Comparison of ENCODE assay signal across 25 cellular contexts in the genomic region with DNA sequence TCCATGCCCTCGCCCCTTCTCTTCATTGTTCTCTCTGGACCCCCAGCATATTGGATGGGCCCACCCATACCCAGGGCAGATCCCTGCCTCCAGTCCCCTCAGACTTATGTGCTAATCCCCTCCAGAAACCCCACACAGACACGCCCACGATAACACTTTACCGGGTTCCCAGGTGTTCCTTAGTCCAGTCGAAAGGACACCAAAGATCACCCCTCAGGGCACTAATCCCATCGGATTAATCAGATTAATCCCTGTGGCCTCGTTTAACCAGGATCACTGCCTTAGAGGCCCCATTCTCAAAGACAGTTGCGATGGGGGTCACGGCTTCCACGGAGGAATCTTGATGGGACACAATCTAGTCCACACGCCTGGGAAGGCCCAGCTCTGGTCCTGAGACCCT.
"Had no signal": no experiment of that assay in that cellular context is flagged by ENCODE, and none has a peak within 500 bp of the region (broad histone marks: within the 10 kb centered on the region; RNA-seq: fewer than 3 reads in every experiment).

No MANE protein-coding gene starts in this region.

- H3K27ac ChIP-seq: left ventricle myocardium inferior, ovary, right atrium auricular region, spleen, suprapubic skin, thoracic aorta, tibial artery, upper lobe of right lung had no signal

- H3K9me3 ChIP-seq: ovary had no signal

- FAIRE-seq: islet of Langerhans, small intestine, urothelium cell line had no signal

- H3K36me3 ChIP-seq: left ventricle myocardium inferior, ovary, right atrium auricular region, spleen, suprapubic skin, thoracic aorta, tibial artery, upper lobe of right lung had no signal

- H3K4me1 ChIP-seq: left ventricle myocardium inferior, right atrium auricular region, spleen, suprapubic skin, tibial artery, upper lobe of right lung had no signal

- H3K4me3 ChIP-seq: left ventricle myocardium inferior, lung, mucosa of descending colon, ovary, right atrium auricular region, spleen, suprapubic skin, thoracic aorta, tibial artery, upper lobe of right lung had no signal

- DNase-seq: hypothalamus; immature natural killer cell; kidney glomerular epithelial cell; left cardiac atrium; left ventricle myocardium inferior; mesendoderm; midbrain; mucosa of descending colon; naive thymus-derived CD4-positive, alpha-beta T cell; ovary; small intestine; spleen; stimulated activated CD4-positive, alpha-beta T cell treated with anti-CD3 and anti-CD28 coated beads, Interleukin-4, amount 100 ng/mL, for 24 hours; stimulated activated naive CD4-positive, alpha-beta T cell; trophoblast cell; upper lobe of right lung had no signal

- ATAC-seq: left cardiac atrium; mucosa of descending colon; naive thymus-derived CD4-positive, alpha-beta T cell; sciatic nerve; stimulated activated effector memory CD8-positive, alpha-beta T cell treated with anti-CD3 and anti-CD28 coated beads, Interleukin-12 subunit alpha, Interleukin-12 subunit beta, amount 100 ng/mL, for 72 hours; upper lobe of right lung had no signal

- H3K27me3 ChIP-seq: ovary, right atrium auricular region, suprapubic skin, upper lobe of right lung had no signal
